15 cellular contexts compared by ENCODE assay signal in the genomic region with DNA sequence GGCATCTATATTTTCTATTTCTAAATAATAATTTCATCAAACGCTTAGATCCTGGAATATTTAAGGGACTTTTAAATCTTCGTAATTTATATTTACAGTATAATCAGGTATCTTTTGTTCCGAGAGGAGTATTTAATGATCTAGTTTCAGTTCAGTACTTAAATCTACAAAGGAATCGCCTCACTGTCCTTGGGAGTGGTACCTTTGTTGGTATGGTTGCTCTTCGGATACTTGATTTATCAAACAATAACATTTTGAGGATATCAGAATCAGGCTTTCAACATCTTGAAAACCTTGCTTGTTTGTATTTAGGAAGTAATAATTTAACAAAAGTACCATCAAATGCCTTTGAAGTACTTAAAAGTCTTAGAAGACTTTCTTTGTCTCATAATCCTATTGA.
"Had no signal": no experiment of that assay in that cellular context is flagged by ENCODE, and none has a peak within 500 bp of the region (broad histone marks: within the 10 kb centered on the region; RNA-seq: fewer than 3 reads in every experiment).

No MANE protein-coding gene starts in this region.

- H3K4me3 ChIP-seq: body of pancreas, testis had no signal

- H3K27ac ChIP-seq: body of pancreas, testis had no signal

- H3K4me1 ChIP-seq: body of pancreas, gastroesophageal sphincter, testis had no signal

- H3K27me3 ChIP-seq: body of pancreas, gastroesophageal sphincter, testis had no signal

- DNase-seq: activated B cell treated with CpG ODN at 0.5 μM for 24 hours; activated CD4-positive, alpha-beta memory T cell treated with anti-CD3 and anti-CD28 coated beads, Interleukin-2, amount 10 ng/mL, durations not matched to agents 7 days and 5 days; activated CD4-positive, alpha-beta T cell treated with anti-CD3 and anti-CD28 coated beads for 48 hours; activated CD8-positive, alpha-beta memory T cell treated with anti-CD3 and anti-CD28 coated beads, Interleukin-2, amount 10 ng/mL, durations not matched to agents 7 days and 5 days; activated naive CD4-positive, alpha-beta T cell treated with Interleukin-2 at 50 U/mL for 16 hours; activated naive CD8-positive, alpha-beta T cell treated with anti-CD3 and anti-CD28 coated beads, Interleukin-2, amount 10 ng/mL, durations not matched to agents 7 days and 5 days; activated T-cell treated with anti-CD3 and anti-CD28 coated beads, Interleukin-2, amount 50 U/mL, for 1 hour; amygdala; body of pancreas; central memory CD4-positive, alpha-beta T cell; occipital lobe; testis had no signal

- ATAC-seq: activated CD8-positive, alpha-beta memory T cell treated with anti-CD3 and anti-CD28 coated beads, Interleukin-2, amount 10 ng/mL, durations not matched to agents 7 days and 5 days; activated T-helper 17 cell treated with anti-CD3 and anti-CD28 coated beads, Interleukin-2, amount 50 U/mL, for 72 hours; body of pancreas; esophagus mucosa; gastroesophageal sphincter had no signal

- H3K9me3 ChIP-seq: body of pancreas, gastroesophageal sphincter, testis had no signal
